ENCODE assay signal across 24 cellular contexts in genomic region chr20:17941087-17941825, GRCh38. TPM values are rescaled to one million over a fixed set of nuclear protein-coding genes. Genes with fewer than 3 reads are reported as not detected.
DNase-seq lines count a peak whose midpoint lies in the region; ATAC-seq, FAIRE-seq and TF ChIP-seq lines count a peak whose summit lies in the region.
"Had no signal": no experiment of that assay in that cellular context is flagged by ENCODE, and none has a peak within 500 bp of the region (broad histone marks: within the 10 kb centered on the region; RNA-seq: fewer than 3 reads in every experiment).

No MANE protein-coding gene starts in this region.

- H3K4me3 ChIP-seq in HepG2 (replicated peaks in 1 of 3; ENCODE audit: insufficient read depth in 1 of 3, low read depth in 2 of 3, low read length in 3 of 3) (no peak overlapping the region), right lobe of liver (no peak overlapping the region), HCT116 (replicated peaks in 1 of 2; ENCODE audit: low read depth in 1 of 2, low read length in 2 of 2) (no peak overlapping the region), mucosa of descending colon (no peak overlapping the region)
- H3K4me3 ChIP-seq: heart left ventricle, lung, spleen, upper lobe of left lung had no signal

- H3K4me3 Mint-ChIP-seq in activated naive CD8-positive, alpha-beta T cell treated with anti-CD3 and anti-CD28 coated beads, Interleukin-2, amount 10 ng/mL, durations not matched to agents 7 days and 5 days: no peak overlapping the region
- H3K4me3 Mint-ChIP-seq in stimulated activated effector memory CD8-positive, alpha-beta T cell treated with anti-CD3 and anti-CD28 coated beads, Interleukin-12 subunit alpha, Interleukin-12 subunit beta, amount 100 ng/mL, for 72 hours: no peak overlapping the region
- H3K4me3 Mint-ChIP-seq in activated T-cell treated with anti-CD3 and anti-CD28 coated beads, Interleukin-2, amount 50 U/mL, for 4 hours: no peak overlapping the region
- H3K4me3 Mint-ChIP-seq: B cell had no signal

- H3K9me3 ChIP-seq in HepG2 (ENCODE audit: low read length) (no peaks in the 10 kb centered on the region), right lobe of liver (no peaks in the 10 kb centered on the region), HCT116 (ENCODE audit: control insufficient read depth in 1 of 2, insufficient read depth in 1 of 2, low read depth in 1 of 2, low read length in 2 of 2) (no peaks in the 10 kb centered on the region), mucosa of descending colon (no peaks in the 10 kb centered on the region)
- H3K9me3 ChIP-seq: heart left ventricle, spleen, upper lobe of left lung had no signal

- no peak for TF ChIP-seq EP300 in HepG2 (IDR thresholded peaks at IDR 0.05; ENCODE audit: low read depth in 2 of 2, low read length in 2 of 2)
- no peak for TF ChIP-seq EP300 in HepG2 (CRISPR knock-in tag; IDR thresholded peaks at IDR 0.05; ENCODE audit: borderline replicate concordance)

- RAD21 ChIA-PET in HCT116 (lab: Charles Lee; ENCODE audit: low non-redundant PET in 1 of 2, low total read pairs in 2 of 2, uncharacterized antibody in 2 of 2, unreplicated experiment in 2 of 2): no interaction called here

- no peak for ATAC-seq in HepG2
- no peak for ATAC-seq in right lobe of liver
- no peak for ATAC-seq in HCT116
- no peak for ATAC-seq in activated naive CD8-positive, alpha-beta T cell treated with anti-CD3 and anti-CD28 coated beads, Interleukin-2, amount 10 ng/mL, durations not matched to agents 7 days and 5 days (ENCODE audit: low read depth)
- ATAC-seq in stimulated activated effector memory CD8-positive, alpha-beta T cell treated with anti-CD3 and anti-CD28 coated beads, Interleukin-12 subunit alpha, Interleukin-12 subunit beta, amount 100 ng/mL, for 72 hours: no peak
- ATAC-seq in mucosa of descending colon: no peak
- no peak for ATAC-seq in activated T-cell treated with anti-CD3 and anti-CD28 coated beads, Interleukin-2, amount 50 U/mL, for 4 hours
- ATAC-seq in GM21360 (IDR thresholded peaks at IDR 0.05; ENCODE audit: unreplicated experiment): no peak
- ATAC-seq: heart left ventricle, right cardiac atrium had no signal

- TF ChIP-seq RAD21 in HepG2 (CRISPR knock-in tag; IDR thresholded peaks at IDR 0.05) (no peak; the same call in 1 of the 2 replicates), HCT116 (IDR thresholded peaks at IDR 0.05; ENCODE audit: low read depth) (no peak)

- FAIRE-seq in HepG2 (lab: Jason Lieb, UNC): no peak
- FAIRE-seq: colon had no signal

- BruUV-seq in HepG2 (replicated peaks; lab: Mats Ljungman, UMichigan): no TSS peak
- BruUV-seq in HCT116 (replicated peaks; lab: Mats Ljungman, UMichigan): no TSS peak

- peaks cover 22 to 42% of the 10 kb centered on the region in 2 experiments for H3K36me3 ChIP-seq in HepG2 (replicated peaks in 1 of 2; ENCODE audit: control insufficient read depth in 1 of 2, insufficient read depth in 2 of 2, low read length in 2 of 2)
- peaks cover 0 to 44% (median 22%) of the 10 kb centered on the region in 4 donors for H3K36me3 ChIP-seq in right lobe of liver
- peaks cover 42 to 46% of the 10 kb centered on the region in 2 experiments for H3K36me3 ChIP-seq in HCT116 (ENCODE audit: control insufficient read depth in 1 of 2, insufficient read depth in 2 of 2, low read length in 2 of 2)
- no peaks in the 10 kb centered on the region for H3K36me3 ChIP-seq in mucosa of descending colon (ENCODE audit: low read depth)

- peak; percentile 34 to 60; a peak in 3 of 4 replicates for TF ChIP-seq POLR2A in HepG2 (IDR thresholded peaks at IDR 0.05; ENCODE audit: insufficient read depth in 1 of 2, low read depth in 2 of 2, low read length in 2 of 2)
- no peak for TF ChIP-seq POLR2A in right lobe of liver (IDR thresholded peaks at IDR 0.05)
- TF ChIP-seq POLR2A in HCT116 (IDR thresholded peaks at IDR 0.05; ENCODE audit: borderline replicate concordance, extremely low read depth, insufficient read depth, insufficient read length): no peak

- H3K4me1 ChIP-seq in HepG2 (ENCODE audit: insufficient read depth, low read length): peaks cover 35% of the 10 kb centered on the region
- H3K4me1 ChIP-seq in right lobe of liver: no peaks in the 10 kb centered on the region
- peaks cover 0 to 11% of the 10 kb centered on the region in 2 experiments; a peak in 1 of 4 replicates for H3K4me1 ChIP-seq in HCT116 (ENCODE audit: control insufficient read depth in 1 of 2, insufficient read depth in 2 of 2, low read length in 2 of 2)
- peaks cover 20% of the 10 kb centered on the region for H3K4me1 ChIP-seq in mucosa of descending colon (ENCODE audit: low read depth)

- POLR2A ChIA-PET in HepG2 (lab: Yijun Ruan, JAX): interaction anchor here (2.7 to 3.1 kb wide), 2 partner anchors 23 to 27 kb away, joined by 17 read pairs; partner anchors contain the start of genes MGME1 and SNX5
- POLR2A ChIA-PET in HCT116 (lab: Charles Lee): interaction anchor here (1.0 kb wide), 1 partner anchor 259 kb away, joined by 3 read pairs; the partner anchor contains the start of gene RRBP1
- POLR2A ChIA-PET in activated naive CD8-positive, alpha-beta T cell treated with anti-CD3 and anti-CD28 coated beads, Interleukin-2, amount 10 ng/mL, durations not matched to agents 7 days and 5 days (lab: Charles Lee): no interaction called here

- DNase-seq in HepG2 (ENCODE audit: low spot score) (no peak), right lobe of liver (no peak), HCT116 (ENCODE audit: low read depth, low spot score) (no peak), mucosa of descending colon (no peak)
- DNase-seq in activated naive CD8-positive, alpha-beta T cell treated with anti-CD3 and anti-CD28 coated beads, Interleukin-2, amount 10 ng/mL, durations not matched to agents 7 days and 5 days: no peak
- no peak for DNase-seq in stimulated activated effector memory CD8-positive, alpha-beta T cell treated with anti-CD3 and anti-CD28 coated beads, Interleukin-12 subunit alpha, Interleukin-12 subunit beta, amount 100 ng/mL, for 72 hours (ENCODE audit: low spot score in 2 of 2)
- no peak for DNase-seq in activated T-cell treated with anti-CD3 and anti-CD28 coated beads, Interleukin-2, amount 50 U/mL, for 4 hours
- DNase-seq: activated CD4-positive, alpha-beta T cell treated with anti-CD3 and anti-CD28 coated beads for 4 hours; activated naive CD4-positive, alpha-beta T cell treated with Interleukin-2 at 50 U/mL for 16 hours; DND-41; effector CD8-positive, alpha-beta T cell; H7; heart left ventricle; KBM-7; MM.1S; NCI-H1436; NCI-H345; right cardiac atrium; spleen; upper lobe of left lung had no signal

- TF ChIP-seq CTCF in HepG2 (CRISPR knock-in tag; IDR thresholded peaks at IDR 0.05) (no peak), right lobe of liver (IDR thresholded peaks at IDR 0.05) (no peak), HCT116 (IDR thresholded peaks at IDR 0.05 in 2 of 3, conservative IDR thresholded peaks at IDR 0.05 in 1 of 3; ENCODE audit: borderline replicate concordance in 1 of 3, insufficient read depth in 1 of 3, low read depth in 2 of 3, low read length in 2 of 3) (no peak), mucosa of descending colon (IDR thresholded peaks at IDR 0.05) (no peak)

- H3K79me2 ChIP-seq in HepG2 (ENCODE audit: insufficient read depth, low read length): peaks cover 8% of the 10 kb centered on the region
- H3K79me2 ChIP-seq in HCT116 (ENCODE audit: insufficient read depth, low read length): peaks cover 19% of the 10 kb centered on the region; the same call in 1 of the 2 replicates

- no peaks in the 10 kb centered on the region for H3K9me2 ChIP-seq in HCT116 (ENCODE audit: insufficient read depth)

- H3K27ac Mint-ChIP-seq in activated naive CD8-positive, alpha-beta T cell treated with anti-CD3 and anti-CD28 coated beads, Interleukin-2, amount 10 ng/mL, durations not matched to agents 7 days and 5 days: peak overlapping the region; percentile 56
- peak overlapping the region; percentile 37 for H3K27ac Mint-ChIP-seq in stimulated activated effector memory CD8-positive, alpha-beta T cell treated with anti-CD3 and anti-CD28 coated beads, Interleukin-12 subunit alpha, Interleukin-12 subunit beta, amount 100 ng/mL, for 72 hours

- no peak overlapping the region for H3K4me2 ChIP-seq in HepG2 (ENCODE audit: low read depth, low read length)
- H3K4me2 ChIP-seq in HCT116 (ENCODE audit: low read length): no peak overlapping the region

- peaks cover 17% of the 10 kb centered on the region for H3K4me1 Mint-ChIP-seq in activated naive CD8-positive, alpha-beta T cell treated with anti-CD3 and anti-CD28 coated beads, Interleukin-2, amount 10 ng/mL, durations not matched to agents 7 days and 5 days
- H3K4me1 Mint-ChIP-seq in stimulated activated effector memory CD8-positive, alpha-beta T cell treated with anti-CD3 and anti-CD28 coated beads, Interleukin-12 subunit alpha, Interleukin-12 subunit beta, amount 100 ng/mL, for 72 hours: peaks cover 27% of the 10 kb centered on the region
- H3K4me1 Mint-ChIP-seq in activated T-cell treated with anti-CD3 and anti-CD28 coated beads, Interleukin-2, amount 50 U/mL, for 4 hours (ENCODE audit: low read depth): peaks cover 15% of the 10 kb centered on the region

- H2AFZ ChIP-seq in HepG2 (ENCODE audit: low read length) (no peak overlapping the region), HCT116 (ENCODE audit: low read depth, low read length, poor library complexity, severe bottlenecking) (no peak overlapping the region)

- H3K27me3 ChIP-seq in HepG2 (ENCODE audit: control insufficient read depth in 1 of 2, insufficient read depth in 2 of 2, low read length in 2 of 2) (peaks cover 4 to 13% of the 10 kb centered on the region in 2 experiments; a peak in 4 of 5 replicates), right lobe of liver (no peaks in the 10 kb centered on the region), HCT116 (ENCODE audit: insufficient read depth, low read length) (no peaks in the 10 kb centered on the region)
- H3K27me3 ChIP-seq: heart left ventricle, spleen, upper lobe of left lung had no signal

- no peaks in the 10 kb centered on the region for H3K27me3 Mint-ChIP-seq in activated naive CD8-positive, alpha-beta T cell treated with anti-CD3 and anti-CD28 coated beads, Interleukin-2, amount 10 ng/mL, durations not matched to agents 7 days and 5 days
- H3K27me3 Mint-ChIP-seq in activated T-cell treated with anti-CD3 and anti-CD28 coated beads, Interleukin-2, amount 50 U/mL, for 4 hours (ENCODE audit: low read depth): no peaks in the 10 kb centered on the region
- H3K27me3 Mint-ChIP-seq: B cell had no signal

- 93% methylated on average over 10 of the region's 10 CpGs for WGBS in HepG2 (ENCODE audit: low lambda C conversion rate)
- 84% methylated on average over 6 of the region's 10 CpGs for WGBS in right lobe of liver (ENCODE audit: insufficient coverage, low coverage, low lambda C conversion rate, missing lambda C conversion rate)

- peaks cover 19% of the 10 kb centered on the region for H3K36me3 Mint-ChIP-seq in activated naive CD8-positive, alpha-beta T cell treated with anti-CD3 and anti-CD28 coated beads, Interleukin-2, amount 10 ng/mL, durations not matched to agents 7 days and 5 days
- peaks cover 67% of the 10 kb centered on the region for H3K36me3 Mint-ChIP-seq in stimulated activated effector memory CD8-positive, alpha-beta T cell treated with anti-CD3 and anti-CD28 coated beads, Interleukin-12 subunit alpha, Interleukin-12 subunit beta, amount 100 ng/mL, for 72 hours
- H3K36me3 Mint-ChIP-seq in activated T-cell treated with anti-CD3 and anti-CD28 coated beads, Interleukin-2, amount 50 U/mL, for 4 hours (ENCODE audit: insufficient read depth): peaks cover 35% of the 10 kb centered on the region

- H3K27ac ChIP-seq in HepG2 (ENCODE audit: extremely low read length, insufficient read depth, low read length) (no peak overlapping the region), right lobe of liver (no peak overlapping the region), HCT116 (ENCODE audit: low read depth, low read length) (peak overlapping the region; percentile 25; the same call in 1 of the 2 replicates)
- H3K27ac ChIP-seq: heart left ventricle, upper lobe of left lung had no signal

- intact Hi-C loops in HepG2 (cut with micrococcal nuclease; ENCODE audit: unreplicated experiment) (no loop called here), right lobe of liver (cut with DNase I) (no loop called here), HCT116 (cut with micrococcal nuclease) (no loop called here), mucosa of descending colon (cut with DNase I, micrococcal nuclease) (no loop called here)

- no peaks in the 10 kb centered on the region for H3K9me3 Mint-ChIP-seq in activated naive CD8-positive, alpha-beta T cell treated with anti-CD3 and anti-CD28 coated beads, Interleukin-2, amount 10 ng/mL, durations not matched to agents 7 days and 5 days
- no peaks in the 10 kb centered on the region for H3K9me3 Mint-ChIP-seq in stimulated activated effector memory CD8-positive, alpha-beta T cell treated with anti-CD3 and anti-CD28 coated beads, Interleukin-12 subunit alpha, Interleukin-12 subunit beta, amount 100 ng/mL, for 72 hours
- no peaks in the 10 kb centered on the region for H3K9me3 Mint-ChIP-seq in activated T-cell treated with anti-CD3 and anti-CD28 coated beads, Interleukin-2, amount 50 U/mL, for 4 hours

- peaks cover 16% of the 10 kb centered on the region; the same call in 1 of the 2 replicates for H4K20me1 ChIP-seq in HepG2 (ENCODE audit: insufficient read depth, low read length)
- peaks cover 4% of the 10 kb centered on the region; the same call in 1 of the 2 replicates for H4K20me1 ChIP-seq in HCT116 (ENCODE audit: insufficient read depth)

- no peak overlapping the region for H3K9ac ChIP-seq in HepG2 (ENCODE audit: insufficient read depth, low read depth, low read length)
- no peak overlapping the region for H3K9ac ChIP-seq in HCT116 (ENCODE audit: low read length)

- CTCF ChIA-PET in HepG2 (lab: Yijun Ruan, JAX; ENCODE audit: low intra/inter-chr PET ratio, low total read pairs): no interaction called here
- CTCF ChIA-PET in HCT116 (lab: Charles Lee): no interaction called here

- in situ Hi-C loops in HepG2 (cut with HindIII; ENCODE audit: extremely low pct_ligation_motif_present, low pct_unique_long_range_greater_than_20kb): no loop called here

RNA-seq across cellular contexts. Expression of gene SNX5, which starts 27.3 kb away (rescaled TPM):
- total RNA-seq in HepG2 (2016; rRNA removed; fragmentation: Illumina TruSeq; extraction: Trizol): 1,040 and 1,306 TPM in 2 replicates
- total RNA-seq in HepG2 (2016; cell fraction: cytosol; rRNA removed; fragmentation: Illumina TruSeq; extraction: Trizol; ENCODE audit: low read depth): 667 and 747 TPM in 2 replicates
- total RNA-seq in HepG2 (2016; cell fraction: insoluble cytoplasmic fraction; rRNA removed; fragmentation: Illumina TruSeq; extraction: Trizol): 1,050 and 1,299 TPM in 2 replicates
- total RNA-seq in HepG2 (2016; cell fraction: membrane; rRNA removed; fragmentation: Illumina TruSeq; extraction: Trizol): 1,275 and 1,485 TPM in 2 replicates
- 908 and 989 TPM in 2 replicates for total RNA-seq in HepG2 (2016; cell fraction: nucleus; rRNA removed; fragmentation: Illumina TruSeq; extraction: Trizol)
- polyA plus RNA-seq in HepG2 (2011; rRNA removed): 448 and 664 TPM in 2 replicates
- polyA plus RNA-seq in HepG2 (2011; cell fraction: cytosol; rRNA removed): 385 and 413 TPM in 2 replicates
- polyA plus RNA-seq in HepG2 (2011; cell fraction: nucleus; rRNA removed): 462 and 532 TPM in 2 replicates
- 554 and 823 TPM in 2 replicates for polyA plus RNA-seq in HepG2 (2012)
- 567 and 609 TPM in 2 replicates for polyA plus RNA-seq in HepG2 (2016; cell fraction: cytosol; fragmentation: Illumina TruSeq; extraction: Trizol; ENCODE audit: low read depth)
- 1,268 and 1,299 TPM in 2 replicates for polyA plus RNA-seq in HepG2 (2016; cell fraction: insoluble cytoplasmic fraction; fragmentation: Illumina TruSeq; extraction: Trizol; ENCODE audit: low read depth)
- polyA plus RNA-seq in HepG2 (2016; cell fraction: membrane; fragmentation: Illumina TruSeq; extraction: Trizol; ENCODE audit: low read depth): 1,062 and 1,196 TPM in 2 replicates
- polyA plus RNA-seq in HepG2 (2016; cell fraction: nucleus; fragmentation: Illumina TruSeq; extraction: Trizol; ENCODE audit: insufficient read depth, low read depth): 1,466 and 1,524 TPM in 2 replicates
- 79.2 and 575 TPM in 2 replicates for polyA minus RNA-seq in HepG2 (2011; rRNA and poly(A)+ RNA removed; ENCODE audit: low replicate concordance)
- 326 and 349 TPM in 2 replicates for polyA minus RNA-seq in HepG2 (2011; cell fraction: cytosol; rRNA and poly(A)+ RNA removed)
- 855 and 898 TPM in 2 replicates for polyA minus RNA-seq in HepG2 (2011; cell fraction: nucleus; rRNA and poly(A)+ RNA removed)
- 10 to 100 TPM; 32.6 to 74.5 (median 46.0) TPM for total RNA-seq in right lobe of liver
- total RNA-seq in HCT116 (2021; ENCODE audit: unreplicated experiment): 159 TPM
- polyA plus RNA-seq in HCT116 (2012): 85.0 and 93.2 TPM in 2 replicates
- 100 to 1,000 TPM; 127 to 131 TPM for total RNA-seq in activated naive CD8-positive, alpha-beta T cell treated with anti-CD3 and anti-CD28 coated beads, Interleukin-2, amount 10 ng/mL, durations not matched to agents 7 days and 5 days
- 100 to 1,000 TPM in 2 of 3 donors, 10 to 100 TPM in 1; 70.3 to 117 (median 105) TPM for total RNA-seq in mucosa of descending colon
- total RNA-seq in activated T-cell treated with anti-CD3 and anti-CD28 coated beads, Interleukin-2, amount 50 U/mL, for 4 hours: 100 to 1,000 TPM; 148 to 177 (median 168) TPM

RNA-seq across cellular contexts. Expression of gene MGME1, which starts 27.6 kb away (rescaled TPM):
- 66.6 and 79.5 TPM in 2 replicates for total RNA-seq in HepG2 (2016; rRNA removed; fragmentation: Illumina TruSeq; extraction: Trizol)
- 15.1 and 18.2 TPM in 2 replicates for total RNA-seq in HepG2 (2016; cell fraction: cytosol; rRNA removed; fragmentation: Illumina TruSeq; extraction: Trizol; ENCODE audit: low read depth)
- total RNA-seq in HepG2 (2016; cell fraction: insoluble cytoplasmic fraction; rRNA removed; fragmentation: Illumina TruSeq; extraction: Trizol): 62.8 and 78.1 TPM in 2 replicates
- total RNA-seq in HepG2 (2016; cell fraction: membrane; rRNA removed; fragmentation: Illumina TruSeq; extraction: Trizol): 41.7 and 44.4 TPM in 2 replicates
- 67.8 and 71.1 TPM in 2 replicates for total RNA-seq in HepG2 (2016; cell fraction: nucleus; rRNA removed; fragmentation: Illumina TruSeq; extraction: Trizol)
- polyA plus RNA-seq in HepG2 (2011; rRNA removed): 24.8 and 36.7 TPM in 2 replicates
- 17.2 and 20.9 TPM in 2 replicates for polyA plus RNA-seq in HepG2 (2011; cell fraction: cytosol; rRNA removed)
- 18.4 and 19.3 TPM in 2 replicates for polyA plus RNA-seq in HepG2 (2011; cell fraction: nucleus; rRNA removed)
- polyA plus RNA-seq in HepG2 (2012): 31.5 and 47.5 TPM in 2 replicates
- 14.4 and 14.8 TPM in 2 replicates for polyA plus RNA-seq in HepG2 (2016; cell fraction: cytosol; fragmentation: Illumina TruSeq; extraction: Trizol; ENCODE audit: low read depth)
- polyA plus RNA-seq in HepG2 (2016; cell fraction: insoluble cytoplasmic fraction; fragmentation: Illumina TruSeq; extraction: Trizol; ENCODE audit: low read depth): 84.4 and 86.8 TPM in 2 replicates
- polyA plus RNA-seq in HepG2 (2016; cell fraction: membrane; fragmentation: Illumina TruSeq; extraction: Trizol; ENCODE audit: low read depth): 29.4 and 31.2 TPM in 2 replicates
- polyA plus RNA-seq in HepG2 (2016; cell fraction: nucleus; fragmentation: Illumina TruSeq; extraction: Trizol; ENCODE audit: insufficient read depth, low read depth): 117 TPM in 2 replicates
- 14.2 and 14.9 TPM in 2 replicates for polyA minus RNA-seq in HepG2 (2011; rRNA and poly(A)+ RNA removed; ENCODE audit: low replicate concordance)
- polyA minus RNA-seq in HepG2 (2011; cell fraction: cytosol; rRNA and poly(A)+ RNA removed): 30.8 and 31.4 TPM in 2 replicates
- polyA minus RNA-seq in HepG2 (2011; cell fraction: nucleus; rRNA and poly(A)+ RNA removed): 48.9 and 53.8 TPM in 2 replicates
- total RNA-seq in right lobe of liver: 1 to 10 TPM; 6.0 to 8.4 (median 7.5) TPM
- total RNA-seq in HCT116 (2021; ENCODE audit: unreplicated experiment): 37.1 TPM
- polyA plus RNA-seq in HCT116 (2012): 20.1 and 25.3 TPM in 2 replicates
- 10 to 100 TPM; 32.2 to 37.5 TPM for total RNA-seq in activated naive CD8-positive, alpha-beta T cell treated with anti-CD3 and anti-CD28 coated beads, Interleukin-2, amount 10 ng/mL, durations not matched to agents 7 days and 5 days
- total RNA-seq in mucosa of descending colon: 10 to 100 TPM; 10.9 to 25.9 (median 22.3) TPM
- 10 to 100 TPM; 14.4 to 16.6 (median 16.2) TPM for total RNA-seq in activated T-cell treated with anti-CD3 and anti-CD28 coated beads, Interleukin-2, amount 50 U/mL, for 4 hours

Comparison
In these comparisons a context has a peak if more than half of its experiments do, and no peak if none do; other contexts are left out.
1. POLR2A ChIP-seq: peak in HepG2 (2 of 2); none in right lobe of liver (single experiment) and HCT116 (single experiment).
2. Of the 20 proteins assayed by ChIP-seq in both HepG2 and HCT116: peak only in HepG2: POLR2A, POLR2AphosphoS5 and ZFX; only in HCT116: none; in both: none; in neither: 17.